ENCODE assay signal across 8 cellular contexts in genomic region chr17:63446218-63446980, GRCh38. TPM values are rescaled to one million over a fixed set of nuclear protein-coding genes. Genes with fewer than 3 reads are reported as not detected.
DNase-seq lines count a peak whose midpoint lies in the region; ATAC-seq and TF ChIP-seq lines count a peak whose summit lies in the region.

CYB561 (minus strand) TSS chr17:63446306; CDS start chr17:63437547, 8,759 bp downstream.

- TF ChIP-seq CTCF in choroid plexus epithelial cell (conservative IDR thresholded peaks at IDR 0.05; ENCODE audit: low read depth, low read length), result peak; percentile 14

- peak; percentile 66 for DNase-seq in NCI-H2029 (lab: John Stamatoyannopoulos, UW)
- no peak for DNase-seq in NCI-H2029 treated with DMSO at 0.1 percent for 48 hours (lab: John Stamatoyannopoulos, UW)
- peak; percentile 41 for DNase-seq in NCI-H1417 treated with DMSO at 0.1 percent for 48 hours (lab: John Stamatoyannopoulos, UW)
- DNase-seq in activated CD4-positive, CD25-positive, alpha-beta regulatory T cell treated with anti-CD3 and anti-CD28 coated beads, Interleukin-2, amount 50 U/mL, for 72 hours, result peak; percentile 80
- peak; percentile 59 for DNase-seq in choroid plexus epithelial cell (ENCODE audit: low read depth)
- peak; percentile 83 for DNase-seq in left lobe of liver (ENCODE audit: low spot score)
- peak; percentile 53 to 64 for DNase-seq in stimulated activated CD4-positive, alpha-beta T cell treated with anti-CD3 and anti-CD28 coated beads, Interleukin-2, amount 100 ng/mL, for 48 hours

- ATAC-seq in HG02642 (IDR thresholded peaks at IDR 0.05; ENCODE audit: poor library complexity, unreplicated experiment) (peak; percentile 66), left lobe of liver (peak; percentile 81)

- peak within 1 kb of the TSS; percentile 59 for H3K4me3 ChIP-seq in choroid plexus epithelial cell (ENCODE audit: low read depth, low read length)

RNA-seq across cellular contexts. Expression of gene CYB561, which starts in this region (rescaled TPM):
- total RNA-seq in left lobe of liver, result 22.4 TPM
